In the genomic region with DNA sequence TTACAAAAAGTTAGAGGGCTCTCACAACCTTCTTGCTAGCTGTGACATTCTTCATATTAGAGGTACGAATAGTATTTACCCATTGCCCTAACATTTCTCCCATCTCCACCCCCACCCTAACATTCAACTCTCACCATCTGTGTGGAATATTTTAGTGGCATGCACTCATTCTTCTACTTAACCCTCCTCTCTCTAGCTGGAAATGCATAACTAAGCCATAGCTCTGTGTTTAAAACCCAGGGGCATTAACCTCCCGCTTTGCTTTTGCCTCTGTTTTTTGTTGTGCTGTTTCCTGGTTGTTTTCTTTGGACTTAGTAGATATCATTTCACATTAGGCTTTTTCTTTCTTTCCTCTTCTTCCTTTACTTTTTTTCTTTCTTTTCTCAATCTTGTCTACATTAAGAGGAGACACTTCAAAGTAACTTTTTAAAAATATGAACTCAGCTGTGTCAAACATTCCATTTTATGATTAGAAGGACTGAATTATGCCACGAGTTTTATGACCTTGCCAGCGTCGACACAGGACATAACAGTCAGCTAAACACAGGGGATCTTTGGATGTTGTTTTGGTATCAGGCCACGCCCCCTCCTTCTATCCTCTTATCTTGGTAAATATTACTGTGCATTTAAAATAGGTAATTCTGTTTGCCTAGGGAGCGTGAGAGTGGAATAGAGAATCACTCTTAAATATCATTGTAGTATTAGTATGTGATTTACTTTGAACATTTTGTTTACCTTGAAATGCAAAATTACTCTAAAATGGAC, we compare ENCODE assay signal across 10 cellular contexts.
DNase-seq lines count a peak whose midpoint lies in the region; ATAC-seq, FAIRE-seq and TF ChIP-seq lines count a peak whose summit lies in the region.
"Had no signal": no experiment of that assay in that cellular context is flagged by ENCODE, and none has a peak within 500 bp of the region (broad histone marks: within the 10 kb centered on the region; RNA-seq: fewer than 3 reads in every experiment).

No MANE protein-coding gene starts in this region.

- FAIRE-seq in H1 (lab: Jason Lieb, UNC) = peak; percentile 39

- no peaks in the 10 kb centered on the region for H3K9me3 Mint-ChIP-seq in nephron
- H3K9me3 Mint-ChIP-seq: CD4-positive, alpha-beta memory T cell had no signal

- H2BK5ac ChIP-seq in H1 (ENCODE audit: low read depth, low read length) = no peak overlapping the region

- TF ChIP-seq CTCF in H1 (IDR thresholded peaks at IDR 0.05; ENCODE audit: control extremely low read depth in 1 of 3, insufficient read depth in 1 of 3, low read depth in 1 of 3, low read length in 3 of 3) (no peak), nephron (IDR thresholded peaks at IDR 0.05; ENCODE audit: unreplicated experiment in 3 of 3) (no peak)

- H3K23me2 ChIP-seq in H1 (ENCODE audit: low read depth, low read length) = no peaks in the 10 kb centered on the region; the same call in 1 of the 2 replicates

- no peaks in the 10 kb centered on the region for H3K79me1 ChIP-seq in H1 (ENCODE audit: low read depth, low read length)

- no peak for TF ChIP-seq RAD21 in H1 (IDR thresholded peaks at IDR 0.05 in 1 of 2, conservative IDR thresholded peaks at IDR 0.05 in 1 of 2; ENCODE audit: low read depth in 2 of 2, low read length in 2 of 2)

- no peak for TF ChIP-seq POLR2A in H1 (IDR thresholded peaks at IDR 0.05; ENCODE audit: control extremely low read depth in 1 of 2, low read depth in 2 of 2, low read length in 2 of 2)

- no peak overlapping the region for H3K56ac ChIP-seq in H1 (replicated peaks; ENCODE audit: insufficient read length, low read depth, low read length)

- H4K91ac ChIP-seq in H1 (replicated peaks; ENCODE audit: insufficient read length, low read length) = no peak overlapping the region

- H4K20me1 ChIP-seq in H1 (replicated peaks in 1 of 2; ENCODE audit: control insufficient read depth in 1 of 2, insufficient read depth in 2 of 2, low read length in 2 of 2) = no peaks in the 10 kb centered on the region

- ATAC-seq in HG03469 (IDR thresholded peaks at IDR 0.05; ENCODE audit: unreplicated experiment) (no peak), GM21526 (IDR thresholded peaks at IDR 0.05; ENCODE audit: low FRiP score, unreplicated experiment) (no peak)

- no peak overlapping the region for H2BK12ac ChIP-seq in H1 (ENCODE audit: low read depth, low read length)

- no peak overlapping the region for H3K14ac ChIP-seq in H1 (ENCODE audit: insufficient read length)

- H3K27ac Mint-ChIP-seq in nephron = peak overlapping the region; percentile 21 to 96 (median 55)
- H3K27ac Mint-ChIP-seq: CD4-positive, alpha-beta memory T cell had no signal

- H2BK120ac ChIP-seq in H1 (replicated peaks; ENCODE audit: low read depth, low read length) = no peak overlapping the region

- peaks cover 37% of the 10 kb centered on the region for H3K4me1 Mint-ChIP-seq in nephron
- H3K4me1 Mint-ChIP-seq: CD4-positive, alpha-beta memory T cell had no signal

- no peak overlapping the region; the same call in 1 of the 2 replicates for H3K18ac ChIP-seq in H1 (ENCODE audit: extremely low read depth, low read length)

- peaks cover 0 to 12% (median 10%) of the 10 kb centered on the region in 4 experiments; a peak in 6 of 7 replicates for H3K4me1 ChIP-seq in H1 (replicated peaks in 1 of 4; ENCODE audit: control insufficient read depth in 3 of 4, insufficient read depth in 4 of 4, low read length in 3 of 4)

- no peak overlapping the region for H3K27ac ChIP-seq in H1 (ENCODE audit: low read depth, low read length)
- no peak overlapping the region for H3K27ac ChIP-seq in caudate nucleus (ENCODE audit: low read depth, low read length)

- H3K9me3 ChIP-seq in H1 (ENCODE audit: insufficient read depth in 2 of 2, low read depth in 1 of 2, low read length in 1 of 2) = no peaks in the 10 kb centered on the region

- H3K4me3 ChIP-seq in H1 (ENCODE audit: extremely low read depth in 1 of 4, insufficient read depth in 2 of 4, low read depth in 3 of 4, low read length in 4 of 4) = no peak overlapping the region

- H3K27me3 ChIP-seq in H1 (replicated peaks in 1 of 4; ENCODE audit: control insufficient read depth in 3 of 4, extremely low read depth in 1 of 4, insufficient read depth in 3 of 4, low read length in 3 of 4) = peaks cover 0 to 2% (median 0%) of the 10 kb centered on the region in 4 experiments; a peak in 1 of 7 replicates

- H2BK15ac ChIP-seq in H1 (ENCODE audit: low read length) = no peak overlapping the region

- H3K4me3 Mint-ChIP-seq in nephron = peak overlapping the region; percentile 44 to 71 (median 51)
- H3K4me3 Mint-ChIP-seq: CD4-positive, alpha-beta memory T cell had no signal

- H4K5ac ChIP-seq in H1 (ENCODE audit: insufficient read length, low read depth, low read length) = no peak overlapping the region

- 62% methylated on average over 7 of the region's 7 CpGs; no CpG with 5 or more reads in 1 of the 2 experiments for WGBS in H1 (ENCODE audit: extremely low coverage in 1 of 2, insufficient coverage in 1 of 2, insufficient read length in 1 of 2, insufficient replicate concordance in 2 of 2, low coverage in 1 of 2, low lambda C conversion rate in 2 of 2, missing lambda C conversion rate in 1 of 2), 2 experiments

- no peaks in the 10 kb centered on the region for H3K36me3 Mint-ChIP-seq in nephron (ENCODE audit: low read depth)
- H3K36me3 Mint-ChIP-seq: CD4-positive, alpha-beta memory T cell had no signal

- no peak for TF ChIP-seq EP300 in H1 (IDR thresholded peaks at IDR 0.05; ENCODE audit: borderline replicate concordance in 1 of 2, low read depth in 2 of 2, low read length in 2 of 2)

- H3K9ac ChIP-seq in H1 (replicated peaks in 1 of 4; ENCODE audit: extremely low read depth in 1 of 4, low read depth in 3 of 4, low read length in 3 of 4) = no peak overlapping the region

- H2BK20ac ChIP-seq in H1 (ENCODE audit: low read length) = no peak overlapping the region

- H4K8ac ChIP-seq in H1 (ENCODE audit: extremely low read depth, insufficient read depth, low read length) = no peak overlapping the region

- H3K4ac ChIP-seq in H1 (replicated peaks; ENCODE audit: insufficient read length, low read depth, low read length) = no peak overlapping the region

- H3K36me3 ChIP-seq in H1 (ENCODE audit: control insufficient read depth in 2 of 4, insufficient read depth in 4 of 4, low read length in 3 of 4) = no peaks in the 10 kb centered on the region

- no peaks in the 10 kb centered on the region for H3K27me3 Mint-ChIP-seq in nephron (ENCODE audit: low read depth)

- POLR2A ChIA-PET in H1 (lab: Charles Lee; ENCODE audit: partially characterized antibody) = no interaction called here

- no peak overlapping the region for H2AK5ac ChIP-seq in H1 (ENCODE audit: low read depth, low read length)

- DNase-seq in AG08396 (ENCODE audit: low spot score) (peak; percentile 8), NCI-H187 treated with DMSO at 0.1 percent for 48 hours (lab: John Stamatoyannopoulos, UW) (peak; percentile 39), H1 (ENCODE audit: low read depth in 1 of 2, low spot score in 2 of 2) (no peak), caudate nucleus (lab: John Stamatoyannopoulos, UW) (no peak)
- DNase-seq in activated CD4-positive, alpha-beta T cell treated with anti-CD3 and anti-CD28 coated beads for 48 hours = no peak
- DNase-seq: CD4-positive, alpha-beta memory T cell; stimulated activated CD4-positive, alpha-beta T cell treated with anti-CD3 and anti-CD28 coated beads, Interleukin-12 subunit alpha, Interleukin-12 subunit beta, amount 100 ng/mL, for 4 hours had no signal

- H3K79me2 ChIP-seq in H1 (ENCODE audit: control insufficient read depth in 1 of 2, insufficient read depth in 2 of 2, low read length in 2 of 2) = no peaks in the 10 kb centered on the region

- CTCF ChIA-PET in H1 (lab: Charles Lee; ENCODE audit: partially characterized antibody) = interaction anchor here (0.5 to 5.5 kb wide), 3 partner anchors 15 to 188 kb away, joined by 3 to 23 read pairs (median 3); no protein-coding TSS in a partner anchor

- H3K4me2 ChIP-seq in H1 (ENCODE audit: insufficient read depth in 1 of 2, low read depth in 2 of 2, low read length in 2 of 2) = peak overlapping the region in 1 of 2 experiments; percentile 40; a peak in 1 of 4 replicates

- H3K23ac ChIP-seq in H1 (ENCODE audit: insufficient read length) = no peak overlapping the region

- no peak overlapping the region for H2AFZ ChIP-seq in H1 (ENCODE audit: low read length)

TF ChIP-seq in H1, 55 proteins besides CTCF, POLR2A, EP300 and RAD21:
- no peak for TF ChIP-seq MAX (IDR thresholded peaks at IDR 0.05)
- no peak for TF ChIP-seq KDM1A (IDR thresholded peaks at IDR 0.05; ENCODE audit: borderline replicate concordance, low read length)

Comparison
In these comparisons a context has a peak if more than half of its experiments do, and no peak if none do; other contexts are left out.
1. DNase-seq: peak in AG08396 (single experiment) and NCI-H187 treated with DMSO at 0.1 percent for 48 hours (single experiment); none in H1 (0 of 2), activated CD4-positive, alpha-beta T cell treated with anti-CD3 and anti-CD28 coated beads for 48 hours (single experiment) and caudate nucleus (0 of 61).